Comparison of ENCODE assay signal across 10 cellular contexts in the genomic region with DNA sequence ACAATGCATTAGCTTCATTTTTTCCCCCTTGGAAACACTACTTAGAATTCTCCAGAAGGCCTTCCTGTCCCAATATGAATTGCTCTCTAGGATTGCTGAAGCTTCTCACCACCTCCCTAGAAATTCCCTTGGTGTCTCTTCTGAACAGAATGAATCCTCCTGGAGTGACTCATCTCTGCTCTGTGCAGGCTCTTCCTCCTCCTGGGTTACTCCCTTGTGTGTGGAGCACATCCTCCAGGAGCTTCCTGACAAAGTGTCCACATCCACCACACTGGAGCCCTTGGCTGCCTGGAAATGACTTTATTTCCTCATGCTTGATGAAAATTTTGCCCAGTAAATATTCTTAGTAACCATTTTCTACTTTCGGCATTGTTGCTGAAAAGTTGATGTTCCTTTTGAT. TPM values are rescaled to one million over a fixed set of nuclear protein-coding genes. Genes with fewer than 3 reads are reported as not detected.
DNase-seq lines count a peak whose midpoint lies in the region; ATAC-seq and TF ChIP-seq lines count a peak whose summit lies in the region.
"Had no signal": no experiment of that assay in that cellular context is flagged by ENCODE, and none has a peak within 500 bp of the region (broad histone marks: within the 10 kb centered on the region; RNA-seq: fewer than 3 reads in every experiment).

No MANE protein-coding gene starts in this region.

- no peak overlapping the region for H3K9ac ChIP-seq in adipocyte (ENCODE audit: low read length)

- intact Hi-C loops in right cardiac atrium (cut with DNase I) (no loop called here), esophagus muscularis mucosa (cut with DNase I) (no loop called here)

- H3K4me1 Mint-ChIP-seq in stimulated activated effector memory CD8-positive, alpha-beta T cell treated with anti-CD3 and anti-CD28 coated beads, Interleukin-12 subunit alpha, Interleukin-12 subunit beta, amount 100 ng/mL, for 72 hours, result peaks cover 20% of the 10 kb centered on the region

- no peak overlapping the region for H3K4me3 Mint-ChIP-seq in stimulated activated effector memory CD8-positive, alpha-beta T cell treated with anti-CD3 and anti-CD28 coated beads, Interleukin-12 subunit alpha, Interleukin-12 subunit beta, amount 100 ng/mL, for 72 hours

- no peaks in the 10 kb centered on the region for H3K27me3 ChIP-seq in adipocyte (replicated peaks; ENCODE audit: control insufficient read depth, insufficient read depth, low read length)
- no peaks in the 10 kb centered on the region for H3K27me3 ChIP-seq in right cardiac atrium (ENCODE audit: control insufficient read depth, insufficient read depth)
- H3K27me3 ChIP-seq in esophagus muscularis mucosa, result no peaks in the 10 kb centered on the region

- H3K4me1 ChIP-seq in adipocyte (ENCODE audit: control insufficient read depth, insufficient read depth, low read length) (peaks cover 7% of the 10 kb centered on the region), right cardiac atrium (ENCODE audit: control insufficient read depth, insufficient read depth, low read length) (no peaks in the 10 kb centered on the region), esophagus muscularis mucosa (peaks cover 0 to 5% (median 0%) of the 10 kb centered on the region in 4 donors)

- H3K36me3 Mint-ChIP-seq in stimulated activated effector memory CD8-positive, alpha-beta T cell treated with anti-CD3 and anti-CD28 coated beads, Interleukin-12 subunit alpha, Interleukin-12 subunit beta, amount 100 ng/mL, for 72 hours, result peaks cover 6% of the 10 kb centered on the region

- no peak overlapping the region for H3K4me3 ChIP-seq in adipocyte (ENCODE audit: low read length)
- no peak overlapping the region for H3K4me3 ChIP-seq in right cardiac atrium (ENCODE audit: low read length)
- no peak overlapping the region for H3K4me3 ChIP-seq in esophagus muscularis mucosa

- TF ChIP-seq EP300 in esophagus muscularis mucosa (IDR thresholded peaks at IDR 0.05), result no peak

- H3K9me3 Mint-ChIP-seq in stimulated activated effector memory CD8-positive, alpha-beta T cell treated with anti-CD3 and anti-CD28 coated beads, Interleukin-12 subunit alpha, Interleukin-12 subunit beta, amount 100 ng/mL, for 72 hours, result no peaks in the 10 kb centered on the region

- H3K9me3 ChIP-seq in adipocyte (ENCODE audit: control insufficient read depth, low read length) (peaks cover 5% of the 10 kb centered on the region), right cardiac atrium (ENCODE audit: control insufficient read depth, low read length) (no peaks in the 10 kb centered on the region), esophagus muscularis mucosa (no peaks in the 10 kb centered on the region)

- no peak for TF ChIP-seq POLR2A in esophagus muscularis mucosa (IDR thresholded peaks at IDR 0.05; ENCODE audit: low read depth)

- no peak overlapping the region for H3K27ac ChIP-seq in right cardiac atrium (ENCODE audit: low read length)
- peak overlapping the region in 1 of 4 donors; percentile 5 for H3K27ac ChIP-seq in esophagus muscularis mucosa (replicated peaks in 1 of 4)

- WGBS in right cardiac atrium, result 66% methylated on average over 1 of the region's 1 CpG
- WGBS in esophagus muscularis mucosa, result 78% methylated on average over 1 of the region's 1 CpG

- TF ChIP-seq CTCF in esophagus muscularis mucosa (IDR thresholded peaks at IDR 0.05), result no peak

- peak overlapping the region; percentile 35 for H3K27ac Mint-ChIP-seq in stimulated activated effector memory CD8-positive, alpha-beta T cell treated with anti-CD3 and anti-CD28 coated beads, Interleukin-12 subunit alpha, Interleukin-12 subunit beta, amount 100 ng/mL, for 72 hours

- H3K36me3 ChIP-seq in adipocyte (ENCODE audit: control insufficient read depth, insufficient read depth, low read length, severe bottlenecking), result peaks cover 10% of the 10 kb centered on the region
- peaks cover 0 to 27% (median 12%) of the 10 kb centered on the region in 4 donors for H3K36me3 ChIP-seq in esophagus muscularis mucosa

- DNase-seq in HCEC 1CT (peak; percentile 82), adipocyte (ENCODE audit: low read depth) (peak; percentile 46), right cardiac atrium (no peak), esophagus muscularis mucosa (ENCODE audit: extremely low spot score) (no peak), SK-N-DZ (ENCODE audit: low spot score) (no peak)
- no peak for DNase-seq in stimulated activated effector memory CD8-positive, alpha-beta T cell treated with anti-CD3 and anti-CD28 coated beads, Interleukin-12 subunit alpha, Interleukin-12 subunit beta, amount 100 ng/mL, for 72 hours (ENCODE audit: low spot score in 2 of 2)
- DNase-seq: activated CD4-positive, alpha-beta T cell treated with anti-CD3 and anti-CD28 coated beads, Interleukin-2, amount 50 U/mL, for 48 hours; NCI-H1417 treated with DMSO at 0.1 percent for 48 hours had no signal

- peak; percentile 41 to 82 for ATAC-seq in right cardiac atrium
- no peak for ATAC-seq in stimulated activated effector memory CD8-positive, alpha-beta T cell treated with anti-CD3 and anti-CD28 coated beads, Interleukin-12 subunit alpha, Interleukin-12 subunit beta, amount 100 ng/mL, for 72 hours
- no peak for ATAC-seq in GM21360 (IDR thresholded peaks at IDR 0.05; ENCODE audit: unreplicated experiment)
- ATAC-seq: Panc1 had no signal

RNA-seq across cellular contexts. Expression of gene DTNBP1, which starts 54.4 kb away (rescaled TPM):
- total RNA-seq in right cardiac atrium, result 10 to 100 TPM; 18.9 to 34.0 (median 26.7) TPM
- 17.2 TPM for polyA plus RNA-seq in right cardiac atrium
- total RNA-seq in esophagus muscularis mucosa, result 10 to 100 TPM; 18.3 to 26.8 (median 25.4) TPM
- polyA plus RNA-seq in SK-N-DZ (2014; cell fraction: cytosol; rRNA removed), result 7.1 and 10.8 TPM in 2 replicates
- polyA plus RNA-seq in SK-N-DZ (2014; cell fraction: nucleus; rRNA removed), result 6.8 and 21.8 TPM in 2 replicates

Comparison
In these comparisons a context has a peak if more than half of its experiments do, and no peak if none do; other contexts are left out.
1. DNase-seq: peak in HCEC 1CT (single experiment) and adipocyte (single experiment); none in right cardiac atrium (0 of 3), stimulated activated effector memory CD8-positive, alpha-beta T cell treated with anti-CD3 and anti-CD28 coated beads, Interleukin-12 subunit alpha, Interleukin-12 subunit beta, amount 100 ng/mL, for 72 hours (0 of 2), esophagus muscularis mucosa (single experiment) and SK-N-DZ (single experiment).
2. ATAC-seq: peak in right cardiac atrium (2 of 2); none in stimulated activated effector memory CD8-positive, alpha-beta T cell treated with anti-CD3 and anti-CD28 coated beads, Interleukin-12 subunit alpha, Interleukin-12 subunit beta, amount 100 ng/mL, for 72 hours (single experiment) and GM21360 (single experiment).